Comparison of ENCODE assay signal across 25 cellular contexts in the genomic region with DNA sequence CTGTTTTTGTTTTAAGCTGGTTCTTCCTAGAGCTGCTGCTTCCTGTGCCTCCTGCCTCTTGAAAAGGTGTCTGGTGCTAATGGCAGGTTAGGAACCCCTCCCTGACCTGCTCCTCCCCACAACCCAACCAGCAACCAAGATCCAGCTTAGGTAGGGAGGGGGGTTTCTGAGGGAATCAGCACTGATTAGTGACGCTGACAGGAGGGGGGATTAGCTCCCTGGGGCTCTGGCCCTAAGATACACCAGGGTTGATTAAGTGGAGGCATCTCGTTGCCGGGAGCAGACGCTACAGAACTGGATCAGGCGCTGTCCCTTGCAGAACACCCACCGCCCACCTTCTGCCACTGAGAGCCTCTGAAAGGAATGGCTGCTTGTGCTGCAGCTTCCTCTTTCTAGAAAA. TPM values are rescaled to one million over a fixed set of nuclear protein-coding genes. Genes with fewer than 3 reads are reported as not detected.
"Had no signal": no experiment of that assay in that cellular context is flagged by ENCODE, and none has a peak within 500 bp of the region (broad histone marks: within the 10 kb centered on the region; RNA-seq: fewer than 3 reads in every experiment).

No MANE protein-coding gene starts in this region.

- H3K27ac ChIP-seq: adrenal gland, cardiac muscle cell, esophagus muscularis mucosa, foreskin keratinocyte, heart right ventricle, pancreas, prostate gland, sigmoid colon, thyroid gland had no signal

- H3K4me3 ChIP-seq: adrenal gland, cardiac muscle cell, esophagus muscularis mucosa, heart right ventricle, pancreas, prostate gland, sigmoid colon, thyroid gland had no signal

- H3K36me3 ChIP-seq: adrenal gland, cardiac muscle cell, esophagus muscularis mucosa, heart right ventricle, pancreas, prostate gland, sigmoid colon, thyroid gland, upper lobe of left lung had no signal

- ATAC-seq: activated CD4-positive, CD25-positive, alpha-beta regulatory T cell treated with anti-CD3 and anti-CD28 coated beads, Interleukin-2, amount 50 U/mL, for 24 hours; foreskin keratinocyte; heart right ventricle; left ventricle myocardium superior; naive thymus-derived CD4-positive, alpha-beta T cell; pancreas; stimulated activated effector memory CD8-positive, alpha-beta T cell treated with anti-CD3 and anti-CD28 coated beads, Interleukin-12 subunit alpha, Interleukin-12 subunit beta, amount 100 ng/mL, for 72 hours; stimulated activated naive CD8-positive, alpha-beta T cell treated with anti-CD3 and anti-CD28 coated beads, Interleukin-15, amount 100 ng/mL, for 72 hours had no signal

- H3K4me1 ChIP-seq: foreskin keratinocyte, prostate gland had no signal

- DNase-seq: activated CD4-positive, alpha-beta T cell treated with anti-CD3 and anti-CD28 coated beads for 48 hours; activated CD4-positive, alpha-beta T cell treated with anti-CD3 and anti-CD28 coated beads, Interleukin-2, amount 50 U/mL, for 48 hours; activated CD8-positive, alpha-beta memory T cell treated with anti-CD3 and anti-CD28 coated beads for 24 hours; activated effector memory CD4-positive, alpha-beta T cell treated with Interleukin-2 at 50 U/mL for 16 hours; activated naive CD4-positive, alpha-beta T cell treated with anti-CD3 and anti-CD28 coated beads for 36 hours; activated naive CD8-positive, alpha-beta T cell treated with anti-CD3 and anti-CD28 coated beads for 36 hours; adrenal gland; aorta; cortex of kidney; foreskin keratinocyte; heart right ventricle; left ventricle myocardium superior; naive thymus-derived CD4-positive, alpha-beta T cell; pancreas; sigmoid colon; small intestine; stimulated activated CD4-positive, alpha-beta T cell treated with anti-CD3 and anti-CD28 coated beads, Interleukin-4, amount 100 ng/mL, for 24 hours; stimulated activated naive CD8-positive, alpha-beta T cell treated with anti-CD3 and anti-CD28 coated beads, Interleukin-15, amount 100 ng/mL, for 72 hours; thyroid gland had no signal

RNA-seq across cellular contexts. Expression of a gene that starts 2.9 kb away (rescaled TPM):
- polyA plus RNA-seq: naive thymus-derived CD4-positive, alpha-beta T cell had no signal
